19 cellular contexts compared by ENCODE assay signal in the genomic region with DNA sequence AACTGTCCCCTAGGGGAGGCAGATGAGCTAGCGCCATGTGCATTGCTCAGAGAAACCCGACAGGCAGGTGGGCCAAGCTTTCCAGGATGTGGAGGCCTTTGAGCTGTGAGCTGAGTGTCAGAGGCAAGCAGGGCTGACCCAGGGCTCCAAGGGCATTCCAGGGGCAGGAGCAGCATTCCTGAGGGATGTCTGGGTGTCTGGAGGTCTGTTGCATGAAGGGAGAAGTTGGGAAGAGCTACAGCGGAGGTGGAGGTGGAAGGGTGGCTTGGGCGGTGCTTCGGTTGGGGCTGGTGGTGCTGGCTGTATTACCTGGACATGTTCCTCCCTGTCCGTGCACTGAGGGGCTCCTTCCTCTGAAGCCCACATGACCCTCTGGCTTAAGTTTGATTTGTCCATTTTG.
DNase-seq lines count a peak whose midpoint lies in the region; ATAC-seq, FAIRE-seq and TF ChIP-seq lines count a peak whose summit lies in the region.
"Had no signal": no experiment of that assay in that cellular context is flagged by ENCODE, and none has a peak within 500 bp of the region (broad histone marks: within the 10 kb centered on the region; RNA-seq: fewer than 3 reads in every experiment).

No MANE protein-coding gene starts in this region.

- H3K27me3 Mint-ChIP-seq in endodermal cell (ENCODE audit: insufficient read depth), result no peaks in the 10 kb centered on the region
- no peaks in the 10 kb centered on the region for H3K27me3 Mint-ChIP-seq in activated T-helper 1 cell treated with anti-CD3 and anti-CD28 coated beads, Interleukin-12 subunit alpha, Interleukin-12 subunit beta, Interleukin-2, Interleukin-4 antibody, amounts not matched to agents 30 ng/mL and 10 ng/mL and 1 ng/mL, durations not matched to agents 14 hours and 24 hours and 36 hours (ENCODE audit: insufficient read depth)

- no peak overlapping the region for H3K27ac Mint-ChIP-seq in endodermal cell
- H3K27ac Mint-ChIP-seq in activated T-helper 1 cell treated with anti-CD3 and anti-CD28 coated beads, Interleukin-12 subunit alpha, Interleukin-12 subunit beta, Interleukin-2, Interleukin-4 antibody, amounts not matched to agents 30 ng/mL and 10 ng/mL and 1 ng/mL, durations not matched to agents 14 hours and 24 hours and 36 hours, result no peak overlapping the region

- H3K27ac ChIP-seq in endodermal cell (ENCODE audit: low read depth, low read length) (no peak overlapping the region), pancreas (peak overlapping the region in 3 of 4 donors; percentile 4 to 70 (median 12))
- H3K27ac ChIP-seq: PC-9, RWPE1 had no signal

- H3K9me3 Mint-ChIP-seq in endodermal cell, result no peaks in the 10 kb centered on the region
- H3K9me3 Mint-ChIP-seq in activated T-helper 1 cell treated with anti-CD3 and anti-CD28 coated beads, Interleukin-12 subunit alpha, Interleukin-12 subunit beta, Interleukin-2, Interleukin-4 antibody, amounts not matched to agents 30 ng/mL and 10 ng/mL and 1 ng/mL, durations not matched to agents 14 hours and 24 hours and 36 hours, result no peaks in the 10 kb centered on the region
- H3K9me3 Mint-ChIP-seq: CD14-positive monocyte had no signal

- H3K4me3 Mint-ChIP-seq in endodermal cell, result no peak overlapping the region
- no peak overlapping the region for H3K4me3 Mint-ChIP-seq in activated T-helper 1 cell treated with anti-CD3 and anti-CD28 coated beads, Interleukin-12 subunit alpha, Interleukin-12 subunit beta, Interleukin-2, Interleukin-4 antibody, amounts not matched to agents 30 ng/mL and 10 ng/mL and 1 ng/mL, durations not matched to agents 14 hours and 24 hours and 36 hours
- H3K4me3 Mint-ChIP-seq: CD14-positive monocyte had no signal

- no peak overlapping the region for H3K9ac ChIP-seq in endodermal cell (ENCODE audit: extremely low read depth, low read length, poor library complexity, severe bottlenecking)

- no peak overlapping the region for H3K4me3 ChIP-seq in endodermal cell (ENCODE audit: low read length)
- H3K4me3 ChIP-seq in pancreas, result no peak overlapping the region
- H3K4me3 ChIP-seq: HAP-1, MG63, PC-9 had no signal

- peaks cover 4% of the 10 kb centered on the region for H3K4me1 Mint-ChIP-seq in endodermal cell
- H3K4me1 Mint-ChIP-seq in activated T-helper 1 cell treated with anti-CD3 and anti-CD28 coated beads, Interleukin-12 subunit alpha, Interleukin-12 subunit beta, Interleukin-2, Interleukin-4 antibody, amounts not matched to agents 30 ng/mL and 10 ng/mL and 1 ng/mL, durations not matched to agents 14 hours and 24 hours and 36 hours (ENCODE audit: low read depth), result no peaks in the 10 kb centered on the region

- peaks cover 5% of the 10 kb centered on the region for H3K36me3 Mint-ChIP-seq in endodermal cell (ENCODE audit: low read depth)
- H3K36me3 Mint-ChIP-seq in activated T-helper 1 cell treated with anti-CD3 and anti-CD28 coated beads, Interleukin-12 subunit alpha, Interleukin-12 subunit beta, Interleukin-2, Interleukin-4 antibody, amounts not matched to agents 30 ng/mL and 10 ng/mL and 1 ng/mL, durations not matched to agents 14 hours and 24 hours and 36 hours (ENCODE audit: low read depth), result peaks cover 8% of the 10 kb centered on the region

- H3K4me1 ChIP-seq in endodermal cell (ENCODE audit: control insufficient read depth, insufficient read depth, low read length) (no peaks in the 10 kb centered on the region), pancreas (peaks cover 50 to 59% (median 52%) of the 10 kb centered on the region in 3 donors)
- H3K4me1 ChIP-seq: HAP-1 had no signal

- H3K27me3 ChIP-seq in endodermal cell (ENCODE audit: control insufficient read depth, insufficient read depth, low read length, poor library complexity, severe bottlenecking) (no peaks in the 10 kb centered on the region), pancreas (no peaks in the 10 kb centered on the region)
- H3K27me3 ChIP-seq: MG63 had no signal

- DNase-seq in ELF-1 (ENCODE audit: low read depth, low spot score) (peak; percentile 19), HT1080 (ENCODE audit: low read depth) (peak; percentile 17), endodermal cell (peak; percentile 48), pancreas (peak in 1 of 6 donors; percentile 46)
- no peak for DNase-seq in activated T-helper 1 cell treated with anti-CD3 and anti-CD28 coated beads, Interleukin-12 subunit alpha, Interleukin-12 subunit beta, Interleukin-2, Interleukin-4 antibody, amounts not matched to agents 30 ng/mL and 10 ng/mL and 1 ng/mL, durations not matched to agents 14 hours and 24 hours and 36 hours (ENCODE audit: low spot score)
- DNase-seq: AML-193, DMS 273 treated with DMSO at 0.1 percent for 48 hours, DND-41, Kasumi-1, MG63, NCI-H1048, NCI-H526, PC-9 had no signal

- H3K9me3 ChIP-seq in endodermal cell (ENCODE audit: control insufficient read depth, low read length) (no peaks in the 10 kb centered on the region), pancreas (no peaks in the 10 kb centered on the region)
- H3K9me3 ChIP-seq: HAP-1, MG63 had no signal

- H3K36me3 ChIP-seq in endodermal cell (ENCODE audit: control insufficient read depth, insufficient read depth, low read length) (peaks cover 7% of the 10 kb centered on the region), pancreas (peaks cover 0 to 17% (median 0%) of the 10 kb centered on the region in 3 donors)
- H3K36me3 ChIP-seq: HAP-1, MG63 had no signal

- no peak for FAIRE-seq in pancreas (lab: Jason Lieb, UNC)
- FAIRE-seq: G401.6 had no signal

- 94 to 95% methylated on average over 5 to 6 of the region's 6 CpGs for WGBS in endodermal cell (ENCODE audit: insufficient coverage in 1 of 2, insufficient read length in 1 of 2), 2 experiments
- WGBS in pancreas, 2 donors, result 93 to 97% methylated on average over 6 of the region's 6 CpGs

- no peak for TF ChIP-seq CTCF in endodermal cell (conservative IDR thresholded peaks at IDR 0.05)
- no peak for TF ChIP-seq CTCF in pancreas (IDR thresholded peaks at IDR 0.05)

- no peak for ATAC-seq in pancreas
- ATAC-seq in GM18498 (IDR thresholded peaks at IDR 0.05; ENCODE audit: unreplicated experiment), result no peak
- no peak for ATAC-seq in HG02885 (IDR thresholded peaks at IDR 0.05; ENCODE audit: poor library complexity, unreplicated experiment)

- intact Hi-C loops in pancreas (cut with DNase I), result no loop called here
- intact Hi-C loops in activated T-helper 1 cell treated with anti-CD3 and anti-CD28 coated beads, Interleukin-12 subunit alpha, Interleukin-12 subunit beta, Interleukin-2, Interleukin-4 antibody, amounts not matched to agents 30 ng/mL and 10 ng/mL and 1 ng/mL, durations not matched to agents 14 hours and 24 hours and 36 hours (cut with micrococcal nuclease), result no loop called here
